In genomic region chr3:38646062-38646461, GRCh38 we compare ENCODE assay signal across 21 cellular contexts. TPM values are rescaled to one million over a fixed set of nuclear protein-coding genes. Genes with fewer than 3 reads are reported as not detected.
DNase-seq lines count a peak whose midpoint lies in the region; ATAC-seq and TF ChIP-seq lines count a peak whose summit lies in the region.
"Had no signal": no experiment of that assay in that cellular context is flagged by ENCODE, and none has a peak within 500 bp of the region (broad histone marks: within the 10 kb centered on the region; RNA-seq: fewer than 3 reads in every experiment).

No MANE protein-coding gene starts in this region.

- no peaks in the 10 kb centered on the region for H3K9me3 ChIP-seq in SK-N-SH
- H3K9me3 ChIP-seq in right cardiac atrium (ENCODE audit: control insufficient read depth, low read length), result no peaks in the 10 kb centered on the region
- no peaks in the 10 kb centered on the region for H3K9me3 ChIP-seq in osteoblast (ENCODE audit: low read depth, low read length)
- no peaks in the 10 kb centered on the region for H3K9me3 ChIP-seq in uterus
- H3K9me3 ChIP-seq: BLaER1 treated with 17β-estradiol and CSF1 and Interleukin-3, amounts not matched to agents 10 nM and 100 nM; SJCRH30 had no signal

- no peak overlapping the region for H3K27ac ChIP-seq in SK-N-SH (ENCODE audit: low read depth in 2 of 2, low read length in 1 of 2)
- H3K27ac ChIP-seq in right cardiac atrium (ENCODE audit: low read length), result peak overlapping the region; percentile 79
- no peak overlapping the region for H3K27ac ChIP-seq in osteoblast (ENCODE audit: low read depth, low read length)
- no peak overlapping the region for H3K27ac ChIP-seq in uterus
- H3K27ac ChIP-seq: 22Rv1; BLaER1 treated with 17β-estradiol and CSF1 and Interleukin-3, amounts not matched to agents 10 nM and 100 nM; SJCRH30 had no signal

- H3K27me3 Mint-ChIP-seq in naive thymus-derived CD8-positive, alpha-beta T cell, result peaks cover 0 to 6% (median 4%) of the 10 kb centered on the region in 5 donors

- no peak for TF ChIP-seq POLR2A in uterus (IDR thresholded peaks at IDR 0.05)

- H3K4me3 ChIP-seq in SK-N-SH (ENCODE audit: low read depth in 2 of 2, low read length in 1 of 2) (no peak overlapping the region), right cardiac atrium (ENCODE audit: low read length) (no peak overlapping the region), osteoblast (ENCODE audit: insufficient read depth, low read length) (no peak overlapping the region), uterus (no peak overlapping the region)
- H3K4me3 ChIP-seq: BLaER1 treated with 17β-estradiol and CSF1 and Interleukin-3, amounts not matched to agents 10 nM and 100 nM; SJCRH30 had no signal

- no peak for TF ChIP-seq RAD21 in SK-N-SH (IDR thresholded peaks at IDR 0.05; ENCODE audit: low read length)

- H3K9me2 ChIP-seq in SK-N-SH, result no peaks in the 10 kb centered on the region

- intact Hi-C loops in right cardiac atrium (cut with DNase I), result loop anchor here (5.0 kb wide), 1 partner anchor 124 kb away; no protein-coding TSS in a partner anchor
- intact Hi-C loops in Right ventricle myocardium superior (cut with DNase I), result loop anchor here (5.0 kb wide), 1 partner anchor 124 kb away; no protein-coding TSS in a partner anchor
- intact Hi-C loops in uterus (cut with DNase I; ENCODE audit: low total_unique reads), result no loop called here

- H3K79me2 ChIP-seq in SK-N-SH (ENCODE audit: insufficient read depth), result no peaks in the 10 kb centered on the region
- no peaks in the 10 kb centered on the region for H3K79me2 ChIP-seq in osteoblast (ENCODE audit: insufficient read depth, low read length)

- H3K9me3 Mint-ChIP-seq in naive thymus-derived CD8-positive, alpha-beta T cell, result no peaks in the 10 kb centered on the region
- H3K9me3 Mint-ChIP-seq: CD8-positive, alpha-beta T cell had no signal

- H3K4me1 Mint-ChIP-seq in naive thymus-derived CD8-positive, alpha-beta T cell, result peaks cover 4 to 8% (median 5%) of the 10 kb centered on the region in 4 donors

- H3K27me3 ChIP-seq in SK-N-SH (ENCODE audit: insufficient read depth) (peaks cover 12% of the 10 kb centered on the region; the same call in 1 of the 2 replicates), right cardiac atrium (ENCODE audit: control insufficient read depth, insufficient read depth) (no peaks in the 10 kb centered on the region), osteoblast (ENCODE audit: insufficient read depth, low read length) (peaks cover 70% of the 10 kb centered on the region), uterus (no peaks in the 10 kb centered on the region)
- H3K27me3 ChIP-seq: SJCRH30 had no signal

- H3K36me3 ChIP-seq in SK-N-SH (replicated peaks in 1 of 2; ENCODE audit: control insufficient read depth in 1 of 2, insufficient read depth in 2 of 2, low read length in 1 of 2) (no peaks in the 10 kb centered on the region), osteoblast (ENCODE audit: insufficient read depth, low read length) (no peaks in the 10 kb centered on the region), uterus (no peaks in the 10 kb centered on the region)
- H3K36me3 ChIP-seq: BLaER1 treated with 17β-estradiol and CSF1 and Interleukin-3, amounts not matched to agents 10 nM and 100 nM; SJCRH30 had no signal

- no peak overlapping the region for H3K4me3 Mint-ChIP-seq in naive thymus-derived CD8-positive, alpha-beta T cell
- H3K4me3 Mint-ChIP-seq: CD8-positive, alpha-beta T cell had no signal

- POLR2A ChIA-PET in SK-N-SH (lab: Yijun Ruan, JAX), result no interaction called here
- POLR2A ChIA-PET in naive thymus-derived CD8-positive, alpha-beta T cell (lab: Charles Lee), result no interaction called here

- TF ChIP-seq CTCF in SK-N-SH (IDR thresholded peaks at IDR 0.05), result no peak
- TF ChIP-seq CTCF in osteoblast (IDR thresholded peaks at IDR 0.05; ENCODE audit: extremely low read depth, low read depth, low read length), result no peak
- TF ChIP-seq CTCF in uterus (IDR thresholded peaks at IDR 0.05), result no peak

- no peaks in the 10 kb centered on the region for H3F3A ChIP-seq in SK-N-SH (replicated peaks; ENCODE audit: insufficient read depth)

- H3K36me3 Mint-ChIP-seq in naive thymus-derived CD8-positive, alpha-beta T cell, result peaks cover 0 to 2% (median 0%) of the 10 kb centered on the region in 3 donors
- H3K36me3 Mint-ChIP-seq: CD8-positive, alpha-beta T cell had no signal

- no peak for TF ChIP-seq EP300 in SK-N-SH (IDR thresholded peaks at IDR 0.05; ENCODE audit: borderline replicate concordance in 1 of 2, low read depth in 1 of 2, low read length in 1 of 2)

- H3K4me2 ChIP-seq in SK-N-SH (no peak overlapping the region), osteoblast (ENCODE audit: insufficient read depth, low read length) (no peak overlapping the region)
- H3K4me2 ChIP-seq: BLaER1 treated with 17β-estradiol and CSF1 and Interleukin-3, amounts not matched to agents 10 nM and 100 nM had no signal

- ATAC-seq in SK-N-SH treated with all-trans-retinoic acid at 6 μM for 48 hours (no peak), right cardiac atrium (no peak), Right ventricle myocardium superior (ENCODE audit: poor library complexity) (no peak), GM21390 (IDR thresholded peaks at IDR 0.05; ENCODE audit: unreplicated experiment) (no peak)
- ATAC-seq in naive thymus-derived CD8-positive, alpha-beta T cell, result no peak
- ATAC-seq: CD8-positive, alpha-beta T cell; Panc1 had no signal

- H4K20me1 ChIP-seq in SK-N-SH (ENCODE audit: insufficient read depth), result no peaks in the 10 kb centered on the region
- H4K20me1 ChIP-seq in osteoblast (ENCODE audit: insufficient read depth, low read length), result no peaks in the 10 kb centered on the region

- H3K4me1 ChIP-seq in SK-N-SH (ENCODE audit: control insufficient read depth in 1 of 2, insufficient read depth in 2 of 2, low read depth in 1 of 2, low read length in 1 of 2) (peaks cover 0 to 11% of the 10 kb centered on the region in 2 experiments; a peak in 1 of 4 replicates), right cardiac atrium (ENCODE audit: control insufficient read depth, insufficient read depth, low read length) (peaks cover 6% of the 10 kb centered on the region), osteoblast (ENCODE audit: insufficient read depth, low read length) (no peaks in the 10 kb centered on the region), uterus (peaks cover 0 to 4% of the 10 kb centered on the region in 2 donors)
- H3K4me1 ChIP-seq: SJCRH30 had no signal

- 65% methylated on average over 4 of the region's 4 CpGs for WGBS in SK-N-SH (ENCODE audit: low lambda C conversion rate)
- 74% methylated on average over 4 of the region's 4 CpGs for WGBS in right cardiac atrium

- no peak overlapping the region for H3K27ac Mint-ChIP-seq in naive thymus-derived CD8-positive, alpha-beta T cell
- H3K27ac Mint-ChIP-seq: CD8-positive, alpha-beta T cell had no signal

- CTCF ChIA-PET in SK-N-SH (lab: Yijun Ruan, JAX), result interaction anchor here (0.8 to 5.9 kb wide), 7 partner anchors 10 to 150 kb away, joined by 3 to 38 read pairs (median 7); partner anchors contain the start of gene EXOG

- H2AFZ ChIP-seq in SK-N-SH (ENCODE audit: low read depth), result no peak overlapping the region
- no peak overlapping the region for H2AFZ ChIP-seq in osteoblast (ENCODE audit: low read length)

- DNase-seq in SK-N-SH (peak; percentile 4), right cardiac atrium (no peak), Right ventricle myocardium superior (no peak), osteoblast (ENCODE audit: insufficient read length, low spot score, missing footprints) (peak; percentile 44), uterus (no peak)
- DNase-seq in naive thymus-derived CD8-positive, alpha-beta T cell, result no peak
- DNase-seq: ACHN; NCI-H1105 treated with DMSO at 0.1 percent for 48 hours; NCI-H1694; NCI-H2081; NCI-H2171; NCI-H345; NCI-H774; NK-92 treated with Interleukin-12 subunit alpha and Interleukin-12 subunit beta, amount 100 ng/mL, for 24 hours; SJCRH30 had no signal

- no peak overlapping the region for H3K9ac ChIP-seq in SK-N-SH
- H3K9ac ChIP-seq: BLaER1 treated with 17β-estradiol and CSF1 and Interleukin-3, amounts not matched to agents 10 nM and 100 nM had no signal

TF ChIP-seq in SK-N-SH, 30 proteins besides CTCF, POLR2A, EP300 and RAD21 (continues in another document):
- TF ChIP-seq GABPA (IDR thresholded peaks at IDR 0.05; ENCODE audit: low read depth), result no peak
- TF ChIP-seq MEF2A (IDR thresholded peaks at IDR 0.05; ENCODE audit: borderline replicate concordance, low read depth), result no peak
- no peak for TF ChIP-seq FOXJ3 (CRISPR knock-in tag; IDR thresholded peaks at IDR 0.05)
- TF ChIP-seq FOXM1 (IDR thresholded peaks at IDR 0.05; ENCODE audit: low read depth), result no peak
- no peak for TF ChIP-seq YY1 (IDR thresholded peaks at IDR 0.05; ENCODE audit: low read depth)
- no peak for TF ChIP-seq MAX (IDR thresholded peaks at IDR 0.05; ENCODE audit: low read depth)
- TF ChIP-seq RFX5 (IDR thresholded peaks at IDR 0.05; ENCODE audit: low read length), result no peak
- TF ChIP-seq TCF12 (IDR thresholded peaks at IDR 0.05), result no peak

TF ChIP-seq in SK-N-SH treated with all-trans-retinoic acid at 6 μM for 48 hours, 23 proteins besides CTCF, POLR2A, EP300 and RAD21 (continues in another document):
- TF ChIP-seq ZC3H10 (CRISPR knock-in tag; IDR thresholded peaks at IDR 0.05) (no peak), RARB (CRISPR knock-in tag; IDR thresholded peaks at IDR 0.05) (no peak), TOX (CRISPR knock-in tag; IDR thresholded peaks at IDR 0.05; ENCODE audit: borderline replicate concordance) (no peak), CSRNP3 (CRISPR knock-in tag; IDR thresholded peaks at IDR 0.05) (no peak), ZNF8 (CRISPR knock-in tag; IDR thresholded peaks at IDR 0.05) (no peak), OSR1 (CRISPR knock-in tag; IDR thresholded peaks at IDR 0.05) (no peak)

RNA-seq across cellular contexts. Expression of gene SCN5A, which starts 3.4 kb away (rescaled TPM):
- polyA plus RNA-seq in SK-N-SH (2012; rRNA removed) (0.18 and 0.21 TPM in 2 replicates), right cardiac atrium (69.0 TPM)
- polyA plus RNA-seq in SK-N-SH (2012; cell fraction: cytosol; rRNA removed), result 0.13 and 0.17 TPM in 2 replicates
- 0.42 and 0.48 TPM in 2 replicates for polyA plus RNA-seq in SK-N-SH (2012; cell fraction: nucleus; rRNA removed)
- total RNA-seq in right cardiac atrium (100 to 1,000 TPM; 131 to 202 (median 142) TPM), Right ventricle myocardium superior (162 TPM), osteoblast (under 0.01 TPM in 1 of 2 replicates, not detected in the other), uterus (1 to 10 TPM in 2 of 4 donors, under 1 TPM in 1, not detected in 1; under 0.01 to 3.2 (median 1.6) TPM)
- under 1 TPM; 0.25 to 0.55 TPM for total RNA-seq in naive thymus-derived CD8-positive, alpha-beta T cell
- polyA plus RNA-seq in naive thymus-derived CD8-positive, alpha-beta T cell, result not detected

Comparison
In these comparisons a context has a peak if more than half of its experiments do, and no peak if none do; other contexts are left out.
1. DNase-seq: peak in SK-N-SH (single experiment) and osteoblast (single experiment); none in right cardiac atrium (0 of 3), Right ventricle myocardium superior (single experiment), uterus (0 of 2) and naive thymus-derived CD8-positive, alpha-beta T cell (0 of 10).
2. RNA of gene SCN5A, which starts 3.4 kb away (total RNA-seq): 162 TPM in Right ventricle myocardium superior (single experiment) and 131 to 202 TPM in right cardiac atrium; under 0.01 to 3.2 TPM in uterus, 0.25 to 0.55 TPM in naive thymus-derived CD8-positive, alpha-beta T cell and under 0.01 TPM in osteoblast; every median in the first group is over 10 times any median in the second.